ENCODE assay signal across 22 cellular contexts in the genomic region with DNA sequence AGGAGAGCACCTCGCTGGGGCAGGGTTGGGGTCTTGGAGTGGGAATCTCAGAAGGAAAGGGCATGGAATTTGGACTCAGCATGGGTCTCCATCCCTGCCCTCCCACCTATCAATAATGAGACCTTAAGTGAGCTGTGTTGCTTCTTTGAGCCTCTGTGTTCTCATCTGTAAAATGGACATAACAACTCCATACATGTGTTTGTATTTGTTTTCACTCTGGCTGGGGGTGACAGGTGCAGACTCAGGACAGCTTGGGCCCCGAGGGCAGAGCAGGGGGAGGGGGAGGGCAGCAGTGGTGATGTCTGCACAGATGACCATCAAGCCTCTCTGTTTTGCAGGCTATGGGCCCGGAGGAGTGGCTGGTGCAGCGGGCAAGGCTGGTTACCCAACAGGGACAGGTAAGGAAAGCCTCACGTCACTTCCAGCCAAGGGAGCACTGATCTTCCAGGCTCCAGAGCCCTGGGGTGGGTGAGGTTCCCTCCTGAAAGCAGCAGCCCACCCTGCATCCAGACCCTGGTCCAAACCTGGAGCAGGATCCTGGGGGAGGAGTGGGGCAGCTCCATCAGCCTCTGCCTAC.
"Had no signal": no experiment of that assay in that cellular context is flagged by ENCODE, and none has a peak within 500 bp of the region (broad histone marks: within the 10 kb centered on the region; RNA-seq: fewer than 3 reads in every experiment).

No MANE protein-coding gene starts in this region.

- H3K27me3 ChIP-seq: SJCRH30 had no signal

- DNase-seq: IMR-90, Kasumi-1, MM.1S, NCI-H1092 treated with DMSO at 0.1 percent for 48 hours, NCI-H1436, NCI-H187, NCI-H2029, NCI-H2081 treated with DMSO at 0.1 percent for 48 hours, NCI-H2171, NCI-H226, NCI-H446, NCI-H510A, NCI-H524 treated with DMSO at 0.1 percent for 48 hours, NCI-H69, NCI-H774, PC-3, SHP77, SJCRH30 had no signal

- H3K27ac ChIP-seq: KMS-11, RWPE1, SJCRH30 had no signal

- H3K4me2 ChIP-seq: KMS-11 had no signal

- H3K9ac ChIP-seq: KMS-11 had no signal

- H3K9me3 ChIP-seq: SJCRH30 had no signal

- H3K4me3 ChIP-seq: SJCRH30 had no signal

- ATAC-seq: Panc1, PC-3, SK-N-SH treated with all-trans-retinoic acid at 6 μM for 48 hours had no signal
